Comparison of ENCODE assay signal across 30 cellular contexts in the genomic region with DNA sequence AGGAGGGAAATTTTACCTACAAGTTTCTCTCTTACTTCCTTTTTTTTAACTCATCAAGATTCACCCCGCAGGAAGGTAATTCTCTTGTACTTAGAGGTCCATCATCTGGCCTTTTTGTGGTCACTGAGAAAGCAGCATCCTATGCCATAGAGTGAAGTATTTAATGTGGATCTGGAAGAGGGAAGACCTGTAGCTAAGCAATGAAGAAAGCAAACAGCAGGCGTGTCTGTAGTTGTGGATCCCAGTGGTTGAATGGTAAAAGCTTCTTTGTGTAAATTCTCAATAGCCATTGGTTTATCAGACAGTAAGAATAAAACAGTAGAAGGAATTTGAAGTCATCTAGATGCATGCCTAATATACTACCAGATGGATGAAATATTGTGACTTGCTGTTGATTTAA.
"Had no signal": no experiment of that assay in that cellular context is flagged by ENCODE, and none has a peak within 500 bp of the region (broad histone marks: within the 10 kb centered on the region; RNA-seq: fewer than 3 reads in every experiment).

No MANE protein-coding gene starts in this region.

- DNase-seq: dermis blood vessel endothelial cell; effector memory CD4-positive, alpha-beta T cell; foreskin keratinocyte; heart left ventricle; hippocampal formation; left ventricle myocardium superior; mucosa of descending colon; naive B cell; right lobe of liver; small intestine; stimulated activated CD4-positive, alpha-beta T cell treated with anti-CD3 and anti-CD28 coated beads, Interleukin-15, amount 100 ng/mL, for 24 hours; stimulated activated CD4-positive, alpha-beta T cell treated with anti-CD3 and anti-CD28 coated beads, Interleukin-2, amount 100 ng/mL, for 48 hours; stimulated activated naive B cell treated with anti-CD40 and anti-IgM and Interleukin-4, amounts not matched to agents 10 μg/mL and 1 μg/mL and 100 μg/mL, for 72 hours; upper lobe of left lung had no signal

- H3K4me1 Mint-ChIP-seq: memory B cell; naive B cell; neural crest cell; stimulated activated naive B cell treated with anti-CD40 and anti-IgM and Interleukin-4, amounts not matched to agents 10 μg/mL and 1 μg/mL and 100 μg/mL, for 72 hours had no signal

- H3K27ac ChIP-seq: coronary artery, esophagus muscularis mucosa, foreskin keratinocyte, gastroesophageal sphincter, heart left ventricle, parathyroid adenoma, right lobe of liver, thoracic aorta, tibial nerve, upper lobe of left lung had no signal

- H3K27me3 Mint-ChIP-seq: memory B cell; naive B cell; natural killer cell treated with Interleukin-12 subunit alpha and Interleukin-12 subunit beta and Interleukin-15 and Interleukin-18, amount 100 ng/mL, for 72 hours; progenitor cell of endocrine pancreas; stimulated activated naive B cell treated with anti-CD40 and anti-IgM and Interleukin-4, amounts not matched to agents 10 μg/mL and 1 μg/mL and 100 μg/mL, for 72 hours; stimulated activated naive CD8-positive, alpha-beta T cell treated with anti-CD3 and anti-CD28 coated beads, Interleukin-15, Interleukin-2, amounts not matched to agents 100 ng/mL and 50 ng/mL, for 24 hours had no signal

- H3K36me3 Mint-ChIP-seq: memory B cell; mesothelial cell of epicardium; naive B cell; natural killer cell treated with Interleukin-12 subunit alpha and Interleukin-12 subunit beta and Interleukin-15 and Interleukin-18, amount 100 ng/mL, for 72 hours; stimulated activated naive B cell treated with anti-CD40 and anti-IgM and Interleukin-4, amounts not matched to agents 10 μg/mL and 1 μg/mL and 100 μg/mL, for 72 hours had no signal

- H3K79me2 ChIP-seq: parathyroid adenoma had no signal

- FAIRE-seq: endothelial cell of umbilical vein, keratinocyte, urothelium cell line had no signal

- H3K27me3 ChIP-seq: esophagus muscularis mucosa, foreskin keratinocyte, gastroesophageal sphincter, heart left ventricle, right lobe of liver, tibial nerve, upper lobe of left lung had no signal

- H2AFZ ChIP-seq: parathyroid adenoma had no signal

- H3K4me3 Mint-ChIP-seq: memory B cell; mesothelial cell of epicardium; naive B cell; natural killer cell treated with Interleukin-12 subunit alpha and Interleukin-12 subunit beta and Interleukin-15 and Interleukin-18, amount 100 ng/mL, for 72 hours; neural crest cell; stimulated activated naive B cell treated with anti-CD40 and anti-IgM and Interleukin-4, amounts not matched to agents 10 μg/mL and 1 μg/mL and 100 μg/mL, for 72 hours; stimulated activated naive CD8-positive, alpha-beta T cell treated with anti-CD3 and anti-CD28 coated beads, Interleukin-15, Interleukin-2, amounts not matched to agents 100 ng/mL and 50 ng/mL, for 24 hours had no signal

- H3K4me1 ChIP-seq: esophagus muscularis mucosa, foreskin keratinocyte, gastroesophageal sphincter, heart left ventricle, parathyroid adenoma, right lobe of liver, tibial nerve, upper lobe of left lung had no signal

- H3K27ac Mint-ChIP-seq: memory B cell; mesothelial cell of epicardium; naive B cell; natural killer cell treated with Interleukin-12 subunit alpha and Interleukin-12 subunit beta and Interleukin-15 and Interleukin-18, amount 100 ng/mL, for 72 hours; progenitor cell of endocrine pancreas; stimulated activated naive B cell treated with anti-CD40 and anti-IgM and Interleukin-4, amounts not matched to agents 10 μg/mL and 1 μg/mL and 100 μg/mL, for 72 hours; stimulated activated naive CD8-positive, alpha-beta T cell treated with anti-CD3 and anti-CD28 coated beads, Interleukin-15, Interleukin-2, amounts not matched to agents 100 ng/mL and 50 ng/mL, for 24 hours had no signal

- H3K4me3 ChIP-seq: coronary artery, esophagus muscularis mucosa, gastroesophageal sphincter, heart left ventricle, lung, mucosa of descending colon, right lobe of liver, thoracic aorta, tibial nerve, upper lobe of left lung had no signal

- H3K9me3 ChIP-seq: esophagus muscularis mucosa, gastroesophageal sphincter, heart left ventricle, mucosa of descending colon, right lobe of liver, thoracic aorta, tibial nerve, upper lobe of left lung had no signal

- H3K36me3 ChIP-seq: esophagus muscularis mucosa, gastroesophageal sphincter, heart left ventricle, right lobe of liver, thoracic aorta, tibial nerve, upper lobe of left lung had no signal

- ATAC-seq: foreskin keratinocyte; gastroesophageal sphincter; heart left ventricle; left ventricle myocardium superior; mucosa of descending colon; natural killer cell treated with Interleukin-12 subunit alpha and Interleukin-12 subunit beta and Interleukin-15 and Interleukin-18, amount 100 ng/mL, for 72 hours; right lobe of liver; stimulated activated naive B cell treated with anti-CD40 and anti-IgM and Interleukin-4, amounts not matched to agents 10 μg/mL and 1 μg/mL and 100 μg/mL, for 72 hours had no signal

- H3K9ac ChIP-seq: parathyroid adenoma had no signal

- H3K9me3 Mint-ChIP-seq: mesothelial cell of epicardium; naive B cell; neural crest cell; stimulated activated naive B cell treated with anti-CD40 and anti-IgM and Interleukin-4, amounts not matched to agents 10 μg/mL and 1 μg/mL and 100 μg/mL, for 72 hours; stimulated activated naive CD8-positive, alpha-beta T cell treated with anti-CD3 and anti-CD28 coated beads, Interleukin-15, Interleukin-2, amounts not matched to agents 100 ng/mL and 50 ng/mL, for 24 hours had no signal
